Comparison of ENCODE assay signal across 32 cellular contexts in the genomic region with DNA sequence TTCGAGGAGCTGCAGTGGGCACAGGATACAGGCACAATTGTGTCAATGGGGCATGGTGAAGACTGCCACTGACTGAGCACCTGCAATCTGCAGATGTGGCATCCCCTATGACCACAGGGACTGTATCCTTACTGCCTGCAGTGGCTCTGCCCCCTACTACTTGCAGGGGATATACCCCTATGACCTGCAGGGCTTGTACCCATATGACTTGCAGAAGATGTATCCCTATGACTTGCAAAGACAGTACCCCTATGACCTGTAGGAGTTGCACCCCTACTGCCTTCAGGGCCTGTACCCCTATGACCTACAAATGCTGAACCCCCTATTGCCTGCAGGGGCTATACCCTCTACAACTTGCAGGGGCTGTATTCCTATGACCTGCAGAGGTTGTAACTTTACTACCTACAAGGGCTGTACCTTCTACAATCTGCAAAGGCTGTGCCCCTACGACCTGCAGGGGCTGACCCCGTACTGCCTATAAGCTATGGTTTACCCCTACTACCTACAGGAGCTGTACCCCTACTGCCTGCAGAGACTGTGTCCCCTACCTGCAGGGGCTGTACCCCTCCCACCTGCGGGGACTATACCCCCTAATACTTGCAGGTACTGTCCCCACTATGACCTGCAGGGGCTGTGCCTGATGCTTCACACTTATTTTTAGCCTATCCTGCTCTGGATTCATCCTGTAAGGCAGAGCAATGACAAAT.
"Had no signal": no experiment of that assay in that cellular context is flagged by ENCODE, and none has a peak within 500 bp of the region (broad histone marks: within the 10 kb centered on the region; RNA-seq: fewer than 3 reads in every experiment).

No MANE protein-coding gene starts in this region.

- H3K9me3 ChIP-seq: Peyer's patch had no signal

- H3K9ac ChIP-seq: KMS-11 had no signal

- H3K36me3 Mint-ChIP-seq: activated CD8-positive, alpha-beta memory T cell treated with anti-CD3 and anti-CD28 coated beads, Interleukin-2, amount 10 ng/mL, durations not matched to agents 7 days and 5 days; activated naive CD8-positive, alpha-beta T cell treated with anti-CD3 and anti-CD28 coated beads for 36 hours had no signal

- H3K4me2 ChIP-seq: KMS-11 had no signal

- H3K36me3 ChIP-seq: brain microvascular endothelial cell, Peyer's patch, WERI-Rb-1 had no signal

- H3K27me3 ChIP-seq: brain microvascular endothelial cell, Peyer's patch had no signal

- H3K27ac Mint-ChIP-seq: activated CD4-positive, alpha-beta memory T cell treated with anti-CD3 and anti-CD28 coated beads, Interleukin-2, amount 10 ng/mL, durations not matched to agents 7 days and 5 days; activated CD8-positive, alpha-beta memory T cell treated with anti-CD3 and anti-CD28 coated beads, Interleukin-2, amount 10 ng/mL, durations not matched to agents 7 days and 5 days; activated naive CD8-positive, alpha-beta T cell treated with anti-CD3 and anti-CD28 coated beads for 36 hours had no signal

- H3K4me3 ChIP-seq: Peyer's patch had no signal

- ATAC-seq: activated CD8-positive, alpha-beta memory T cell treated with anti-CD3 and anti-CD28 coated beads, Interleukin-2, amount 10 ng/mL, durations not matched to agents 7 days and 5 days had no signal

- H3K4me1 Mint-ChIP-seq: activated CD4-positive, alpha-beta memory T cell treated with anti-CD3 and anti-CD28 coated beads, Interleukin-2, amount 10 ng/mL, durations not matched to agents 7 days and 5 days; activated CD8-positive, alpha-beta memory T cell treated with anti-CD3 and anti-CD28 coated beads, Interleukin-2, amount 10 ng/mL, durations not matched to agents 7 days and 5 days; activated naive CD8-positive, alpha-beta T cell treated with anti-CD3 and anti-CD28 coated beads for 36 hours had no signal

- DNase-seq: activated CD4-positive, alpha-beta memory T cell treated with anti-CD3 and anti-CD28 coated beads, Interleukin-2, amount 10 ng/mL, durations not matched to agents 7 days and 5 days; activated CD4-positive, alpha-beta T cell treated with anti-CD3 and anti-CD28 coated beads for 1 hour; activated CD4-positive, alpha-beta T cell treated with anti-CD3 and anti-CD28 coated beads for 48 hours; activated CD4-positive, CD25-positive, alpha-beta regulatory T cell; activated CD8-positive, alpha-beta memory T cell treated with anti-CD3 and anti-CD28 coated beads for 24 hours; activated CD8-positive, alpha-beta memory T cell treated with anti-CD3 and anti-CD28 coated beads, Interleukin-2, amount 10 ng/mL, durations not matched to agents 7 days and 5 days; activated CD8-positive, alpha-beta memory T cell treated with anti-CD3 and anti-CD28 coated beads, Interleukin-2, amount 50 U/mL, for 48 hours; activated effector memory CD4-positive, alpha-beta T cell treated with anti-CD3 and anti-CD28 coated beads, Interleukin-2, amount 50 U/mL, for 16 hours; activated naive CD4-positive, alpha-beta T cell; activated naive CD4-positive, alpha-beta T cell treated with anti-CD3 and anti-CD28 coated beads, Interleukin-2, amount 50 U/mL, for 16 hours; activated naive CD8-positive, alpha-beta T cell treated with anti-CD3 and anti-CD28 coated beads for 36 hours; activated T-cell treated with anti-CD3 and anti-CD28 coated beads, Interleukin-2, amount 50 U/mL, for 48 hours; amniotic stem cell; aorta; brain microvascular endothelial cell; MM.1S; MV-4-11; NCI-H1092; NCI-H1436 treated with DMSO at 0.1 percent for 48 hours; NCI-H1694 treated with DMSO at 0.1 percent for 48 hours; NCI-H2029; NCI-H345; NCI-H524 treated with DMSO at 0.1 percent for 48 hours; Peyer's patch; RPMI8226; SIG-M5; SW 1271; T-helper 1 cell; T-helper 2 cell; T1000; WERI-Rb-1 had no signal

- H3K4me1 ChIP-seq: Peyer's patch had no signal

- H3K27ac ChIP-seq: brain microvascular endothelial cell, KMS-11, Peyer's patch, WERI-Rb-1 had no signal

- H3K4me3 Mint-ChIP-seq: activated CD4-positive, alpha-beta memory T cell treated with anti-CD3 and anti-CD28 coated beads, Interleukin-2, amount 10 ng/mL, durations not matched to agents 7 days and 5 days; activated CD8-positive, alpha-beta memory T cell treated with anti-CD3 and anti-CD28 coated beads, Interleukin-2, amount 10 ng/mL, durations not matched to agents 7 days and 5 days; activated naive CD8-positive, alpha-beta T cell treated with anti-CD3 and anti-CD28 coated beads for 36 hours had no signal

- H3K9me3 Mint-ChIP-seq: activated CD4-positive, alpha-beta memory T cell treated with anti-CD3 and anti-CD28 coated beads, Interleukin-2, amount 10 ng/mL, durations not matched to agents 7 days and 5 days; activated naive CD8-positive, alpha-beta T cell treated with anti-CD3 and anti-CD28 coated beads for 36 hours had no signal
